8 cellular contexts compared by ENCODE assay signal in the genomic region with DNA sequence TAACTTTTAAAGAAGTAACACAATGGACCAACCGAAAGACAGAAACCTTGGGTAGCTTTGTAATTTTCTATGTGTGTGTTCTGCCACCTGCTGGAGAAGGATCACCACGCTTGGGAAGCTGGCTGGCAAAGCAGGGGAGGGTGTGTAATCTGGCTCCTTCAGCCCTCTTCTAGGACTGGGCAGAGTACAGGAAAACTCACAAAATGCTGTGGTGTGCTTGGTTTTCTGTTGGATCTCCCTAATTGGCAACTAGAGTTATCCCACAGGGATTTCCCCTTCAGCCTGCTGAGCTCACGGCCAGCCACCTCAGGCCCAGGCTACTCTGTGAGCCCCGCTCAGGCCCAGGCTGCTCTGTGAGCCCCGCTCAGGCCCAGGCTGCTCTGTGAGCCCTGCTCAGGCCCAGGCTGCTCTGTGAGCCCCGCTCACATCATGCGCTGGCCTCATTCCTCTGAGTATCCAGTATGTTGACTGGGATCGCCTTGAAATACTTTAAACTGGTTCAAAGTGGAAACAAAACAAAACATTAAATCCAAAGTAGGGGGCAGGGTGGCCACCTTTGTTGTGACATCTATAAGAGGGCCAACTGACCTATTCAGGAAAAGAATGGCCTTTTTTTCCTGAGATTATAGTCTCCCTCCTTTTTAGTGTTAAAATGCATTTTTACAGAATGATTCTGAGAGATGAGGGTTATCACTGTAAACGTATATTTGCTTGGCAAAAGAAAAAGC. TPM values are rescaled to one million over a fixed set of nuclear protein-coding genes. Genes with fewer than 3 reads are reported as not detected.
DNase-seq lines count a peak whose midpoint lies in the region; ATAC-seq lines count a peak whose summit lies in the region.

No MANE protein-coding gene starts in this region.

- no peak overlapping the region for H3K4me3 Mint-ChIP-seq in naive thymus-derived CD8-positive, alpha-beta T cell

- no peaks in the 10 kb centered on the region for H3K9me3 Mint-ChIP-seq in naive thymus-derived CD8-positive, alpha-beta T cell

- peak; percentile 53 for ATAC-seq in GM18909 (IDR thresholded peaks at IDR 0.05; ENCODE audit: poor library complexity, unreplicated experiment)
- peak; percentile 31 for ATAC-seq in HG03558 (IDR thresholded peaks at IDR 0.05; ENCODE audit: extremely low read depth, unreplicated experiment)
- peak; percentile 62 for ATAC-seq in naive thymus-derived CD8-positive, alpha-beta T cell

- H3K4me1 Mint-ChIP-seq in naive thymus-derived CD8-positive, alpha-beta T cell, result peaks cover 2 to 11% (median 10%) of the 10 kb centered on the region in 4 donors

- no peaks in the 10 kb centered on the region for H3K36me3 Mint-ChIP-seq in naive thymus-derived CD8-positive, alpha-beta T cell

- H3K27me3 Mint-ChIP-seq in naive thymus-derived CD8-positive, alpha-beta T cell, result peaks cover 0 to 1% (median 0%) of the 10 kb centered on the region in 5 donors

- POLR2A ChIA-PET in naive thymus-derived CD8-positive, alpha-beta T cell (lab: Charles Lee), result no interaction called here

- DNase-seq in AML-193 (lab: John Stamatoyannopoulos, UW), result peak; percentile 6 to 38
- DNase-seq in NCI-H748 treated with DMSO at 0.1 percent for 48 hours (lab: John Stamatoyannopoulos, UW), result peak; percentile 5
- peak; percentile 44 for DNase-seq in activated T-cell treated with anti-CD3 and anti-CD28 coated beads, Interleukin-2, amount 50 U/mL, for 1 hour
- peak; percentile 57 for DNase-seq in fibroblast of gingiva (ENCODE audit: low read depth)
- DNase-seq in naive thymus-derived CD8-positive, alpha-beta T cell, result peak in 9 of 10 donors; percentile 14 to 69 (median 42)
- peak; percentile 61 for DNase-seq in stromal cell of bone marrow (ENCODE audit: low read depth)

- no peak overlapping the region for H3K27ac Mint-ChIP-seq in naive thymus-derived CD8-positive, alpha-beta T cell

RNA-seq across cellular contexts. Expression of a gene that starts 52.0 kb away (rescaled TPM):
- total RNA-seq in naive thymus-derived CD8-positive, alpha-beta T cell, result not detected
- polyA plus RNA-seq in naive thymus-derived CD8-positive, alpha-beta T cell, result not detected

RNA-seq across cellular contexts. Expression of a gene that starts 53.3 kb away (rescaled TPM):
- total RNA-seq in naive thymus-derived CD8-positive, alpha-beta T cell, result not detected
- polyA plus RNA-seq in naive thymus-derived CD8-positive, alpha-beta T cell, result not detected

Comparison
In these comparisons a context has a peak if more than half of its experiments do, and no peak if none do; other contexts are left out.
1. Peak in every context shown above with its lines: DNase-seq and ATAC-seq.
2. DNase-seq: peak in every context shown above with its lines; median percentile 61 in stromal cell of bone marrow; 57 in fibroblast of gingiva; 44 in activated T-cell treated with anti-CD3 and anti-CD28 coated beads, Interleukin-2, amount 50 U/mL, for 1 hour; 42 in naive thymus-derived CD8-positive, alpha-beta T cell; 22 in AML-193; 5 in NCI-H748 treated with DMSO at 0.1 percent for 48 hours.